ENCODE assay signal across 13 cellular contexts in the genomic region with DNA sequence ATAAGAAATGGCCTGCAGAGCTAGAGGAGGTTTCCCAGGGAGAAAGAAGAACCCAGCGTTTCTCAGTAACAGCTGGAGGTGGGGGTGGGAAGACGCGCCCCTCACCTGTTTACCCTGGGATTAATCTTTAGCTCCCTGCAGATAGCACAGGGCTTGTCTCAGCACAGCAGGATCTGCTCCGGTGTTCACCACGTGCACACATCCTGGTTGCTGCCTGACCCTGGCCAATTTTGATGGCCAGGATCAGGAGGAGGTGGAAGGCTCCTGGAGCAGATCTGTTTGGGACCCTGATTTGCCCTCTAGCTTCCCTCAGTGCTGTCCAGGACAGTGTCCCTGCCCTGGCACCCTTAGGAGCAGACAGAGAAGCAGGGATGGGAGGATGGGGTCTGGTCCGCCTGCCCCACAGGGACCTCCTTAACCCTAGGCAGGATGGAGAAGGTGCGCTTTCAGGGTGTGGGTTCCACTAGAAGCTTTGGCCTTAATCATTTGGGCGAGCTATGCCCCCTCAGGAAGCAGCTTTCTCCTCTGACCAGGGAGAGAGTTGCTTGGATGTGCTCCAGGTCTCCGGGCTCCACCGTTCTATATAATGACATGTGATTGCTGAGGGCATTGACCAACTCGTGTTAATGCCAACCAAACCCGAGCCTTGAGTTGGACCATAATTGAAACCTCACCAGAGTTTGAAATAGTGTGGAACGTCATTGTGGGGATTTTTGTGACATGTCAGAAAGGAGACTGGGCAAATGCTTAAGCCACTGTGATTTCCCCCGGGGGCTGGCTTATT. TPM values are rescaled to one million over a fixed set of nuclear protein-coding genes. Genes with fewer than 3 reads are reported as not detected.
A peak's percentile ranks its signal among the peaks of the same experiment; 100 is the strongest.
DNase-seq lines count a peak whose midpoint lies in the region; ATAC-seq and TF ChIP-seq lines count a peak whose summit lies in the region.
"Had no signal": no experiment of that assay in that cellular context is flagged by ENCODE, and none has a peak within 500 bp of the region (broad histone marks: within the 10 kb centered on the region; RNA-seq: fewer than 3 reads in every experiment).

No MANE protein-coding gene starts in this region.

- no CpG with 5 or more reads among the region's 14 CpGs for WGBS in neuronal stem cell (ENCODE audit: extremely low coverage in 2 of 2, insufficient read length in 2 of 2, insufficient replicate concordance in 1 of 2), 2 donors

- H3K4me2 ChIP-seq in GM23338, result no peak overlapping the region
- no peak overlapping the region for H3K4me2 ChIP-seq in neuronal stem cell (ENCODE audit: insufficient read depth, low read length, poor library complexity, severe bottlenecking)

- no peak overlapping the region for H3K23ac ChIP-seq in neuronal stem cell (ENCODE audit: low read depth, low read length, poor library complexity)

- no peaks in the 10 kb centered on the region for H3F3A ChIP-seq in GM23338 (replicated peaks; ENCODE audit: low read depth)

- TF ChIP-seq CTCF in Caco-2 (IDR thresholded peaks at IDR 0.05; ENCODE audit: insufficient read depth in 1 of 2, low read depth in 1 of 2, low read length in 1 of 2, severe bottlenecking in 1 of 2, unreplicated experiment in 1 of 2), result no peak
- no peak for TF ChIP-seq CTCF in GM23338 (conservative IDR thresholded peaks at IDR 0.05; ENCODE audit: low read depth in 2 of 2)
- no peak for TF ChIP-seq CTCF in WERI-Rb-1 (IDR thresholded peaks at IDR 0.05; ENCODE audit: low read depth, low read length)
- no peak for TF ChIP-seq CTCF in omental fat pad (IDR thresholded peaks at IDR 0.05)

- peak overlapping the region; percentile 14 for H3K9ac ChIP-seq in neuronal stem cell (ENCODE audit: low read depth, low read length, poor library complexity)

- H3K4me3 Mint-ChIP-seq in Caco-2 (ENCODE audit: unreplicated experiment) (peak overlapping the region; percentile 17), GM23338 (no peak overlapping the region)

- H3K4me1 ChIP-seq in Caco-2 (peaks cover 84% of the 10 kb centered on the region), GM23338 (ENCODE audit: insufficient read depth) (peaks cover 20% of the 10 kb centered on the region; the same call in 1 of the 2 replicates), neuronal stem cell (ENCODE audit: control insufficient read depth in 2 of 2, insufficient read depth in 1 of 2, low read depth in 1 of 2, low read length in 2 of 2) (no peaks in the 10 kb centered on the region)

- H2AK5ac ChIP-seq in neuronal stem cell (ENCODE audit: low read depth, low read length), result no peak overlapping the region

- H2BK5ac ChIP-seq in neuronal stem cell (ENCODE audit: low read length), result no peak overlapping the region

- peaks cover 47% of the 10 kb centered on the region for H3K4me1 Mint-ChIP-seq in Caco-2 (ENCODE audit: low read depth, unreplicated experiment)
- peaks cover 15% of the 10 kb centered on the region for H3K4me1 Mint-ChIP-seq in GM23338

- H2BK120ac ChIP-seq in neuronal stem cell (ENCODE audit: low read depth, low read length), result no peak overlapping the region

- peaks cover 5% of the 10 kb centered on the region for H3K36me3 Mint-ChIP-seq in Caco-2 (ENCODE audit: insufficient read depth, unreplicated experiment)
- no peaks in the 10 kb centered on the region for H3K36me3 Mint-ChIP-seq in GM23338 (ENCODE audit: low read depth)

- no peak overlapping the region for H2BK15ac ChIP-seq in neuronal stem cell (ENCODE audit: low read length)

- no peaks in the 10 kb centered on the region for H3K36me3 ChIP-seq in Caco-2 (ENCODE audit: control insufficient read depth, insufficient read depth, low read length)
- H3K36me3 ChIP-seq in GM23338 (ENCODE audit: insufficient read depth), result no peaks in the 10 kb centered on the region
- no peaks in the 10 kb centered on the region for H3K36me3 ChIP-seq in WERI-Rb-1
- H3K36me3 ChIP-seq in neuronal stem cell (replicated peaks in 1 of 2; ENCODE audit: control insufficient read depth in 2 of 2, insufficient read depth in 2 of 2, low read length in 2 of 2), result no peaks in the 10 kb centered on the region
- H3K36me3 ChIP-seq: upper lobe of right lung had no signal

- CTCF ChIA-PET in Caco-2 (lab: Charles Lee), result interaction anchor here (0.6 to 1.3 kb wide), 5 partner anchors 8 to 729 kb away, joined by 3 to 6 read pairs (median 4); no protein-coding TSS in a partner anchor

- H3K9me3 ChIP-seq in Caco-2 (no peaks in the 10 kb centered on the region), WERI-Rb-1 (ENCODE audit: severe bottlenecking) (no peaks in the 10 kb centered on the region), neuronal stem cell (replicated peaks in 1 of 2; ENCODE audit: control insufficient read depth in 2 of 2, insufficient read depth in 1 of 2, low read depth in 1 of 2, low read length in 2 of 2) (no peaks in the 10 kb centered on the region)
- H3K9me3 ChIP-seq: upper lobe of right lung had no signal

- no peaks in the 10 kb centered on the region for H3K9me2 ChIP-seq in GM23338 (ENCODE audit: insufficient read depth)

- H3K4me3 ChIP-seq in Caco-2 (ENCODE audit: low read depth, low read length) (no peak overlapping the region), GM23338 (no peak overlapping the region), WERI-Rb-1 (ENCODE audit: low read depth, low read length) (no peak overlapping the region), neuronal stem cell (ENCODE audit: low read length in 2 of 2) (no peak overlapping the region)
- H3K4me3 ChIP-seq: SK-N-MC, upper lobe of right lung had no signal

- peak overlapping the region; percentile 6 for H3K18ac ChIP-seq in neuronal stem cell (ENCODE audit: low read length)

- H3K4ac ChIP-seq in neuronal stem cell (ENCODE audit: low read length), result no peak overlapping the region

- H3K14ac ChIP-seq in neuronal stem cell (ENCODE audit: low read length), result no peak overlapping the region

- H3K79me2 ChIP-seq in GM23338 (replicated peaks; ENCODE audit: insufficient read depth), result no peaks in the 10 kb centered on the region

- H3K9me3 Mint-ChIP-seq in Caco-2 (ENCODE audit: unreplicated experiment), result no peaks in the 10 kb centered on the region
- H3K9me3 Mint-ChIP-seq in GM23338, result no peaks in the 10 kb centered on the region

- H3K27ac ChIP-seq in GM23338 (ENCODE audit: low read depth) (no peak overlapping the region), WERI-Rb-1 (peak overlapping the region; percentile 14; the same call in 1 of the 2 replicates), neuronal stem cell (replicated peaks; ENCODE audit: low read length) (no peak overlapping the region)
- H3K27ac ChIP-seq: SK-N-MC, upper lobe of right lung had no signal

- POLR2A ChIA-PET in Caco-2 (lab: Charles Lee), result interaction anchor here (0.9 to 1.2 kb wide), 2 partner anchors 15 to 41 kb away, joined by 8 to 9 read pairs; partner anchors contain the start of gene GUCD1

- intact Hi-C loops in Caco-2 (cut with micrococcal nuclease; ENCODE audit: unreplicated experiment), result loop anchor here (1.0 to 2.0 kb wide), 2 partner anchors 8 to 20 kb away; partner anchors contain the start of gene UPB1

- H3K27me3 ChIP-seq in Caco-2 (replicated peaks; ENCODE audit: control insufficient read depth, insufficient read depth, low read length) (no peaks in the 10 kb centered on the region), GM23338 (ENCODE audit: insufficient read depth) (no peaks in the 10 kb centered on the region), WERI-Rb-1 (ENCODE audit: insufficient read depth, low read depth, severe bottlenecking) (no peaks in the 10 kb centered on the region), neuronal stem cell (ENCODE audit: control insufficient read depth in 3 of 3, insufficient read depth in 3 of 3, low read depth in 1 of 3, low read length in 3 of 3) (peaks cover 0 to 28% (median 0%) of the 10 kb centered on the region in 3 experiments)
- H3K27me3 ChIP-seq: upper lobe of right lung had no signal

- no peak for ATAC-seq in GM23338
- no peak for ATAC-seq in HG03432 (IDR thresholded peaks at IDR 0.05; ENCODE audit: unreplicated experiment)
- ATAC-seq in omental fat pad (ENCODE audit: low FRiP score), result no peak
- ATAC-seq: upper lobe of right lung had no signal

- H2AFZ ChIP-seq in GM23338 (peak overlapping the region; percentile 74; the same call in 1 of the 2 replicates), neuronal stem cell (ENCODE audit: low read length) (no peak overlapping the region)

- no peaks in the 10 kb centered on the region for H3K79me1 ChIP-seq in neuronal stem cell (ENCODE audit: low read depth, low read length)

- DNase-seq in Caco-2 (peak; percentile 72 to 85), GM23338 (ENCODE audit: low spot score) (no peak), WERI-Rb-1 (peak; percentile 65), neuronal stem cell (ENCODE audit: low spot score) (no peak), omental fat pad (ENCODE audit: low spot score) (no peak), DMS153 (lab: John Stamatoyannopoulos, UW) (no peak)
- DNase-seq: activated gamma-delta T cell treated with Interleukin-2 at 50 U/mL for 16 hours; cortex of kidney; erythroblast; stimulated activated CD4-positive, alpha-beta T cell treated with anti-CD3 and anti-CD28 coated beads, Interleukin-4, amount 100 ng/mL, for 24 hours; upper lobe of right lung had no signal

- peak overlapping the region; percentile 43 for H3K27ac Mint-ChIP-seq in Caco-2 (ENCODE audit: unreplicated experiment)
- H3K27ac Mint-ChIP-seq in GM23338, result no peak overlapping the region

- no peak overlapping the region for H2BK12ac ChIP-seq in neuronal stem cell (ENCODE audit: low read length)

- H4K8ac ChIP-seq in neuronal stem cell (ENCODE audit: low read depth, low read length), result no peak overlapping the region

- no TSS peak for BruUV-seq in Caco-2 (replicated peaks; lab: Mats Ljungman, UMichigan)

- no peak overlapping the region for H4K91ac ChIP-seq in neuronal stem cell (ENCODE audit: low read depth, low read length, poor library complexity)

- H3K27me3 Mint-ChIP-seq in Caco-2 (ENCODE audit: insufficient read depth, unreplicated experiment), result no peaks in the 10 kb centered on the region
- H3K27me3 Mint-ChIP-seq in GM23338 (ENCODE audit: insufficient read depth, low read depth, poor library complexity), result peaks cover 16% of the 10 kb centered on the region

- H4K20me1 ChIP-seq in GM23338 (replicated peaks; ENCODE audit: insufficient read depth), result no peaks in the 10 kb centered on the region

RNA-seq across cellular contexts. Expression of gene UPB1, which starts 19.3 kb away (rescaled TPM):
- 5.6 and 6.7 TPM in 2 replicates for total RNA-seq in Caco-2 (2022)
- 0.16 TPM in 1 of 2 replicates, not detected in the other for total RNA-seq in GM23338 (2014; rRNA removed; shearing (Covaris generic))
- 0.13 and 0.14 TPM in 2 replicates for polyA plus RNA-seq in GM23338 (2016; fragmentation: Nextera tagmentation; extraction: Ambion mirVana)
- polyA plus RNA-seq in neuronal stem cell (2013, experiment 1 of 2), result 0.21 TPM
- 0.12 TPM for polyA plus RNA-seq in neuronal stem cell (2013, experiment 2 of 2)
- total RNA-seq in omental fat pad, result 1 to 10 TPM in 1 of 4 donors, under 1 TPM in 1, not detected in 2; 0.13 to 1.9 TPM

RNA-seq across cellular contexts. Expression of gene GUCD1, which starts 40.5 kb away (rescaled TPM):
- total RNA-seq in Caco-2 (2022), result 120 and 127 TPM in 2 replicates
- 91.1 and 106 TPM in 2 replicates for total RNA-seq in GM23338 (2014; rRNA removed; shearing (Covaris generic))
- 39.0 and 47.9 TPM in 2 replicates for polyA plus RNA-seq in GM23338 (2016; fragmentation: Nextera tagmentation; extraction: Ambion mirVana)
- polyA plus RNA-seq in neuronal stem cell (2013, experiment 1 of 2), result 35.1 TPM
- polyA plus RNA-seq in neuronal stem cell (2013, experiment 2 of 2), result 35.4 TPM
- 100 to 1,000 TPM; 105 to 179 (median 171) TPM for total RNA-seq in omental fat pad

RNA-seq across cellular contexts. Expression of gene SNRPD3, which starts 41.4 kb away (rescaled TPM):
- 202 and 217 TPM in 2 replicates for total RNA-seq in Caco-2 (2022)
- 289 and 314 TPM in 2 replicates for total RNA-seq in GM23338 (2014; rRNA removed; shearing (Covaris generic))
- 340 and 375 TPM in 2 replicates for polyA plus RNA-seq in GM23338 (2016; fragmentation: Nextera tagmentation; extraction: Ambion mirVana)
- 103 TPM for polyA plus RNA-seq in neuronal stem cell (2013, experiment 1 of 2)
- polyA plus RNA-seq in neuronal stem cell (2013, experiment 2 of 2), result 104 TPM
- 100 to 1,000 TPM; 107 to 135 (median 115) TPM for total RNA-seq in omental fat pad

Comparison
In these comparisons a context has a peak if more than half of its experiments do, and no peak if none do; other contexts are left out.
1. DNase-seq: peak in Caco-2 (2 of 2) and WERI-Rb-1 (single experiment); none in GM23338 (single experiment), neuronal stem cell (single experiment), omental fat pad (single experiment) and DMS153 (single experiment).